Comparison of ENCODE assay signal across 1 cellular context in the genomic region with DNA sequence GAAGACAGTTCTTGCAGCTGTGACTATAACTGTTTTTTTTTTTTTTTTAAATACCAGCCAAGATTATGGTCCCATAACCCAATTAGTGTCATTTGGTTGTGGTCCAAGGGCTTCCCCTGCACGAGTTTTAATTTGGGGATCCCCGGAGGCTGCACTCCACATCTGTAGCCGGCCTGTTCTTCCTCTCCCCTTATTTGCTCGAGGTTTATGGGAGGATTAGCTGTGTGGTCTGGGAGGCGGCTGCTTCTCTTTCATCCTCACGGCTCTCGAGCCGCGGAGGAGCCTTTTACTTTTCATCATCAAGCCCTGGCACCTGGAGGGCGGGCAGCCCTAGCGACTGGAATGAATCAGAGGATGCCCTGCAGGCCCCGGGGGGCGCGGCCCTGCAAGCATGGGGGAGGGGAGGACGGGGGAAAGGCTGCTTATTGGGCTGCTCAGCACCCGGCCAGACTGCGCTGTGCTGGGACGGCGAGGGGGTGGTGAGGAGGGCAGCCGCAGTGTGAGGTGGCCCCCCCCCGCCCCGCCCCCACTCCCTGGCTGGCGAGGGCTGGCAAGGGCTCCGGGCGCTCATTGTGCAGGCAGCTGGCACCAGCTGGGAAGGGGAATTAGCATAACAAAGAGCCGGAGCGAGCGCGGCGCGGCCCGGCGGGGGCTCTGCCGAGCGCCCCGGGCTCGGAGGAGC.
TF ChIP-seq lines count a peak whose summit lies in the region.

No MANE protein-coding gene starts in this region.

TF ChIP-seq in HepG2, 621 proteins besides CTCF, POLR2A, EP300 and RAD21 (continued from another document):
- TF ChIP-seq, protein P1, sequence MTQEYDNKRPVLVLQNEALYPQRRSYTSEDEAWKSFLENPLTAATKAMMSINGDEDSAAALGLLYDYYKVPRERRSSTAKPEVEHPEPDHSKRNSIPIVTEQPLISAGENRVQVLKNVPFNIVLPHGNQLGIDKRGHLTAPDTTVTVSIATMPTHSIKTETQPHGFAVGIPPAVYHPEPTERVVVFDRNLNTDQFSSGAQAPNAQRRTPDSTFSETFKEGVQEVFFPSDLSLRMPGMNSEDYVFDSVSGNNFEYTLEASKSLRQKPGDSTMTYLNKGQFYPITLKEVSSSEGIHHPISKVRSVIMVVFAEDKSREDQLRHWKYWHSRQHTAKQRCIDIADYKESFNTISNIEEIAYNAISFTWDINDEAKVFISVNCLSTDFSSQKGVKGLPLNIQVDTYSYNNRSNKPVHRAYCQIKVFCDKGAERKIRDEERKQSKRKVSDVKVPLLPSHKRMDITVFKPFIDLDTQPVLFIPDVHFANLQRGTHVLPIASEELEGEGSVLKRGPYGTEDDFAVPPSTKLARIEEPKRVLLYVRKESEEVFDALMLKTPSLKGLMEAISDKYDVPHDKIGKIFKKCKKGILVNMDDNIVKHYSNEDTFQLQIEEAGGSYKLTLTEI (CRISPR knock-in tag; conservative IDR thresholded peaks at IDR 0.05), result no peak
- TF ChIP-seq TBX2 (CRISPR knock-in tag; IDR thresholded peaks at IDR 0.05; ENCODE audit: borderline replicate concordance) (no peak), PHF5A (CRISPR knock-in tag; IDR thresholded peaks at IDR 0.05; ENCODE audit: low read depth, unreplicated experiment) (no peak), KMT2B (CRISPR knock-in tag; IDR thresholded peaks at IDR 0.05) (no peak), ZNF501 (CRISPR knock-in tag; IDR thresholded peaks at IDR 0.05) (no peak), ZNF557 (CRISPR knock-in tag; IDR thresholded peaks at IDR 0.05) (no peak), CBX1 (IDR thresholded peaks at IDR 0.05; ENCODE audit: low read depth) (no peak), ZNF670 (CRISPR knock-in tag; IDR thresholded peaks at IDR 0.05; ENCODE audit: borderline replicate concordance) (no peak)
- TF ChIP-seq, protein P2, sequence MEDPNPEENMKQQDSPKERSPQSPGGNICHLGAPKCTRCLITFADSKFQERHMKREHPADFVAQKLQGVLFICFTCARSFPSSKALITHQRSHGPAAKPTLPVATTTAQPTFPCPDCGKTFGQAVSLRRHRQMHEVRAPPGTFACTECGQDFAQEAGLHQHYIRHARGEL (CRISPR knock-in tag; IDR thresholded peaks at IDR 0.05), result no peak
